Comparison of ENCODE assay signal across 2 cellular contexts in genomic region chr3:158368271-158368670, GRCh38.
A peak's percentile ranks its signal among the peaks of the same experiment; 100 is the strongest.
TF ChIP-seq lines count a peak whose summit lies in the region.

No MANE protein-coding gene starts in this region.

TF ChIP-seq in IMR-90, 13 proteins besides CTCF, POLR2A, EP300 and RAD21:
- TF ChIP-seq MXI1 (IDR thresholded peaks at IDR 0.05; ENCODE audit: borderline replicate concordance, low read depth, low read length) (no peak), FOS (IDR thresholded peaks at IDR 0.05; ENCODE audit: low read depth, low read length) (no peak), CHD1 (IDR thresholded peaks at IDR 0.05; ENCODE audit: low read depth, low read length) (no peak), RFX5 (IDR thresholded peaks at IDR 0.05; ENCODE audit: low read depth, low read length) (no peak), SMC3 (IDR thresholded peaks at IDR 0.05; ENCODE audit: low read depth, low read length) (no peak), ELK1 (IDR thresholded peaks at IDR 0.05; ENCODE audit: borderline replicate concordance, low read depth, low read length) (no peak), USF2 (IDR thresholded peaks at IDR 0.05; ENCODE audit: low read depth, low read length) (no peak), CEBPB (IDR thresholded peaks at IDR 0.05; ENCODE audit: low read depth, low read length) (no peak), MAFK (IDR thresholded peaks at IDR 0.05; ENCODE audit: low read depth, low read length) (no peak), MAZ (IDR thresholded peaks at IDR 0.05; ENCODE audit: borderline replicate concordance, low read depth, low read length) (no peak)

TF ChIP-seq in WTC11, 78 proteins besides CTCF, POLR2A, EP300 and RAD21:
- 0 out of 2 replicates have a peak, but pooled peaks have one; percentile 26 for TF ChIP-seq GABPB1 (CRISPR knock-in tag; IDR thresholded peaks at IDR 0.05)
- TF ChIP-seq SMAD4 (CRISPR knock-in tag; IDR thresholded peaks at IDR 0.05), result no peak
